In genomic region chr6:150185697-150186096, GRCh38 we compare ENCODE assay signal across 24 cellular contexts. TPM values are rescaled to one million over a fixed set of nuclear protein-coding genes. Genes with fewer than 3 reads are reported as not detected.
A peak's percentile ranks its signal among the peaks of the same experiment; 100 is the strongest.
DNase-seq lines count a peak whose midpoint lies in the region; ATAC-seq and TF ChIP-seq lines count a peak whose summit lies in the region.
"Had no signal": no experiment of that assay in that cellular context is flagged by ENCODE, and none has a peak within 500 bp of the region (broad histone marks: within the 10 kb centered on the region; RNA-seq: fewer than 3 reads in every experiment).

No MANE protein-coding gene starts in this region.

- peaks cover 8 to 20% of the 10 kb centered on the region in 2 donors for H3K27me3 Mint-ChIP-seq in natural killer cell treated with Interleukin-12 subunit alpha and Interleukin-12 subunit beta and Interleukin-15 and Interleukin-18, amount 100 ng/mL, for 72 hours
- peaks cover 8 to 19% of the 10 kb centered on the region in 2 donors for H3K27me3 Mint-ChIP-seq in natural killer cell (ENCODE audit: low read depth in 2 of 2)

- peaks cover 6% of the 10 kb centered on the region for H3K79me1 ChIP-seq in mesenchymal stem cell (replicated peaks; ENCODE audit: low read length, poor library complexity, severe bottlenecking)

- H3K14ac ChIP-seq in mesenchymal stem cell (ENCODE audit: low read length in 2 of 2) = no peak overlapping the region

- H3K4me1 Mint-ChIP-seq in natural killer cell treated with Interleukin-12 subunit alpha and Interleukin-12 subunit beta and Interleukin-15 and Interleukin-18, amount 100 ng/mL, for 72 hours (ENCODE audit: low read depth in 2 of 2) = peaks cover 0 to under 1% of the 10 kb centered on the region in 2 donors
- H3K4me1 Mint-ChIP-seq in natural killer cell = peaks cover 3 to 5% of the 10 kb centered on the region in 2 donors

- H3K27me3 ChIP-seq in colonic mucosa (no peaks in the 10 kb centered on the region), mesenchymal stem cell (ENCODE audit: control insufficient read depth in 1 of 2, insufficient read depth in 1 of 2, low read length in 2 of 2) (peaks cover 0 to 7% of the 10 kb centered on the region in 2 experiments), aorta (ENCODE audit: control insufficient read depth in 1 of 2, insufficient read depth in 2 of 2, low read length in 1 of 2) (no peaks in the 10 kb centered on the region)
- H3K27me3 ChIP-seq: MG63 had no signal

- intact Hi-C loops in natural killer cell (cut with micrococcal nuclease) (no loop called here), colonic mucosa (cut with DNase I) (no loop called here), aorta (cut with DNase I) (no loop called here)

- H3K23ac ChIP-seq in mesenchymal stem cell (ENCODE audit: low read length in 2 of 2) = no peak overlapping the region

- H3K4ac ChIP-seq in mesenchymal stem cell (ENCODE audit: low read depth in 1 of 2, low read length in 2 of 2) = no peak overlapping the region

- H3K27ac ChIP-seq in colonic mucosa (peak overlapping the region; percentile 49), mesenchymal stem cell (ENCODE audit: low read length, poor library complexity, severe bottlenecking) (no peak overlapping the region), aorta (ENCODE audit: low read depth in 1 of 2, low read length in 2 of 2) (no peak overlapping the region)
- H3K27ac ChIP-seq: A549 had no signal

- no peak overlapping the region for H3K18ac ChIP-seq in mesenchymal stem cell (ENCODE audit: low read depth in 1 of 2, low read length in 2 of 2)

- H3K4me3 ChIP-seq in colonic mucosa = no peak overlapping the region
- no peak overlapping the region for H3K4me3 ChIP-seq in mesenchymal stem cell (ENCODE audit: insufficient read depth in 1 of 2, low read depth in 1 of 2, low read length in 2 of 2)
- H3K4me3 ChIP-seq in aorta (ENCODE audit: low read length in 2 of 2) = no peak overlapping the region
- H3K4me3 ChIP-seq: A549, MG63 had no signal

- H4K91ac ChIP-seq in mesenchymal stem cell (ENCODE audit: low read length) = peak overlapping the region; percentile 34

- H3K4me2 ChIP-seq in mesenchymal stem cell (ENCODE audit: low read length, poor library complexity, severe bottlenecking) = no peak overlapping the region
- H3K4me2 ChIP-seq: A549, SK-N-SH had no signal

- no peak for DNase-seq in natural killer cell treated with Interleukin-12 subunit alpha and Interleukin-12 subunit beta and Interleukin-15 and Interleukin-18, amount 100 ng/mL, for 72 hours (ENCODE audit: low spot score)
- DNase-seq in natural killer cell (no peak), colonic mucosa (peak; percentile 73), mesenchymal stem cell (no peak), aorta (peak in 1 of 2 donors; percentile 23), Kasumi-1 (lab: John Stamatoyannopoulos, UW) (no peak), GOT3 (lab: John Stamatoyannopoulos, UW) (no peak)
- no peak for DNase-seq in NK-92 treated with Interleukin-12 subunit alpha and Interleukin-12 subunit beta, amount 100 ng/mL, for 24 hours (lab: John Stamatoyannopoulos, UW)
- DNase-seq: activated gamma-delta T cell; AML-193; CD8-positive, alpha-beta memory T cell; DMS153; IMR-90; mesendoderm; MG63; NCI-H2029; NCI-H2227 treated with DMSO at 0.1 percent for 48 hours; NCI-H69; SK-N-SH; trophoblast cell had no signal

- H3K9ac ChIP-seq in colonic mucosa (ENCODE audit: low read depth in 2 of 2, low read length in 2 of 2) (peak overlapping the region in 1 of 2 donors; percentile 54), mesenchymal stem cell (ENCODE audit: low read length) (no peak overlapping the region)
- H3K9ac ChIP-seq: SK-N-SH had no signal

- H2BK5ac ChIP-seq in mesenchymal stem cell (ENCODE audit: low read depth, low read length, poor library complexity, severe bottlenecking) = no peak overlapping the region

- H3K4me3 Mint-ChIP-seq in natural killer cell treated with Interleukin-12 subunit alpha and Interleukin-12 subunit beta and Interleukin-15 and Interleukin-18, amount 100 ng/mL, for 72 hours = no peak overlapping the region
- H3K4me3 Mint-ChIP-seq in natural killer cell = no peak overlapping the region
- H3K4me3 Mint-ChIP-seq: CD8-positive, alpha-beta memory T cell; T-helper 1 cell treated with Interleukin-12 subunit alpha and Interleukin-12 subunit beta and Interleukin-4 antibody, amounts not matched to agents 30 μg/mL and 1 μg/mL, for 36 hours had no signal

- no peak overlapping the region for H2BK15ac ChIP-seq in mesenchymal stem cell (ENCODE audit: low read depth, poor library complexity, severe bottlenecking)

- H3K36me3 Mint-ChIP-seq in natural killer cell treated with Interleukin-12 subunit alpha and Interleukin-12 subunit beta and Interleukin-15 and Interleukin-18, amount 100 ng/mL, for 72 hours = no peaks in the 10 kb centered on the region
- H3K36me3 Mint-ChIP-seq in natural killer cell = no peaks in the 10 kb centered on the region
- H3K36me3 Mint-ChIP-seq: CD8-positive, alpha-beta memory T cell had no signal

- peaks cover 4% of the 10 kb centered on the region for H3K4me1 ChIP-seq in colonic mucosa
- H3K4me1 ChIP-seq in mesenchymal stem cell (ENCODE audit: control insufficient read depth, insufficient read depth, low read depth, low read length) = peaks cover 9% of the 10 kb centered on the region
- no peaks in the 10 kb centered on the region for H3K4me1 ChIP-seq in aorta (ENCODE audit: control insufficient read depth in 1 of 2, insufficient read depth in 2 of 2, low read length in 2 of 2)
- H3K4me1 ChIP-seq: A549 had no signal

- peak; percentile 34 to 43 for ATAC-seq in natural killer cell treated with Interleukin-12 subunit alpha and Interleukin-12 subunit beta and Interleukin-15 and Interleukin-18, amount 100 ng/mL, for 72 hours
- ATAC-seq in natural killer cell (no peak), aorta (ENCODE audit: low FRiP score) (peak; percentile 19)

- no peak overlapping the region for H2BK12ac ChIP-seq in mesenchymal stem cell (ENCODE audit: low read length in 2 of 2)

- no peak overlapping the region for H2BK120ac ChIP-seq in mesenchymal stem cell (ENCODE audit: low read depth, low read length)

- TF ChIP-seq CTCF in natural killer cell (IDR thresholded peaks at IDR 0.05) (no peak), colonic mucosa (IDR thresholded peaks at IDR 0.05) (no peak)

- 90% methylated on average over 8 of the region's 8 CpGs for WGBS in mesenchymal stem cell
- 82 to 83% methylated on average over 8 of the region's 8 CpGs for WGBS in aorta, 2 donors

- H3K36me3 ChIP-seq in colonic mucosa (no peaks in the 10 kb centered on the region), mesenchymal stem cell (ENCODE audit: control insufficient read depth in 1 of 2, insufficient read depth in 2 of 2, low read depth in 1 of 2, low read length in 2 of 2) (no peaks in the 10 kb centered on the region), aorta (ENCODE audit: control insufficient read depth in 1 of 2, insufficient read depth in 2 of 2, low read length in 1 of 2) (no peaks in the 10 kb centered on the region)
- H3K36me3 ChIP-seq: MG63 had no signal

- no peak overlapping the region for H2AFZ ChIP-seq in mesenchymal stem cell (ENCODE audit: low read depth, low read length)

- H3K9me3 ChIP-seq in colonic mucosa (no peaks in the 10 kb centered on the region), mesenchymal stem cell (ENCODE audit: control insufficient read depth, low read length) (no peaks in the 10 kb centered on the region), aorta (ENCODE audit: control insufficient read depth, low read length) (no peaks in the 10 kb centered on the region)
- H3K9me3 ChIP-seq: A549, MG63, SK-N-SH had no signal

- H3K27ac Mint-ChIP-seq in natural killer cell treated with Interleukin-12 subunit alpha and Interleukin-12 subunit beta and Interleukin-15 and Interleukin-18, amount 100 ng/mL, for 72 hours = no peak overlapping the region
- no peak overlapping the region for H3K27ac Mint-ChIP-seq in natural killer cell
- H3K27ac Mint-ChIP-seq: T-helper 1 cell treated with Interleukin-12 subunit alpha and Interleukin-12 subunit beta and Interleukin-4 antibody, amounts not matched to agents 30 μg/mL and 1 μg/mL, for 36 hours had no signal

- H3K9me3 Mint-ChIP-seq in natural killer cell treated with Interleukin-12 subunit alpha and Interleukin-12 subunit beta and Interleukin-15 and Interleukin-18, amount 100 ng/mL, for 72 hours = no peaks in the 10 kb centered on the region
- no peaks in the 10 kb centered on the region for H3K9me3 Mint-ChIP-seq in natural killer cell
- H3K9me3 Mint-ChIP-seq: T-helper 1 cell treated with Interleukin-12 subunit alpha and Interleukin-12 subunit beta and Interleukin-4 antibody, amounts not matched to agents 30 μg/mL and 1 μg/mL, for 36 hours had no signal

- H2AK5ac ChIP-seq in mesenchymal stem cell (ENCODE audit: low read length, severe bottlenecking) = peak overlapping the region; percentile 45

- no peak overlapping the region for H4K8ac ChIP-seq in mesenchymal stem cell (ENCODE audit: low read length)

RNA-seq across cellular contexts. Expression of gene PPP1R14C, which starts 42.9 kb away (rescaled TPM):
- total RNA-seq in natural killer cell treated with Interleukin-12 subunit alpha and Interleukin-12 subunit beta and Interleukin-15 and Interleukin-18, amount 100 ng/mL, for 72 hours = under 1 TPM in 1 of 2 donors, not detected in 1; 0.73 TPM
- total RNA-seq in natural killer cell (not detected), colonic mucosa (10 to 100 TPM; 23.7 to 27.3 TPM), aorta (under 1 TPM; 0.18 to 0.58 TPM)
- not detected for polyA plus RNA-seq in mesenchymal stem cell (2013, experiment 1 of 2)
- not detected for polyA plus RNA-seq in mesenchymal stem cell (2013, experiment 2 of 2)
- 1 to 10 TPM in 1 of 2 donors, under 1 TPM in 1; 0.38 to 2.8 TPM for polyA plus RNA-seq in aorta
- total RNA-seq: H4, IMR-90, RPMI7951 had no signal
- polyA plus RNA-seq: IMR-90, SK-N-SH had no signal

Comparison
In these comparisons a context has a peak if more than half of its experiments do, and no peak if none do; other contexts are left out.
1. ATAC-seq: peak in natural killer cell treated with Interleukin-12 subunit alpha and Interleukin-12 subunit beta and Interleukin-15 and Interleukin-18, amount 100 ng/mL, for 72 hours (2 of 2) and aorta (single experiment); none in natural killer cell (0 of 3).
2. RNA of gene PPP1R14C, which starts 42.9 kb away (total RNA-seq): 23.7 to 27.3 TPM in colonic mucosa; 0.73 TPM in natural killer cell treated with Interleukin-12 subunit alpha and Interleukin-12 subunit beta and Interleukin-15 and Interleukin-18, amount 100 ng/mL, for 72 hours, 0.18 to 0.58 TPM in aorta and not detected in natural killer cell; every median in the first group is over 10 times any median in the second.